ENCODE assay signal across 11 cellular contexts in the genomic region with DNA sequence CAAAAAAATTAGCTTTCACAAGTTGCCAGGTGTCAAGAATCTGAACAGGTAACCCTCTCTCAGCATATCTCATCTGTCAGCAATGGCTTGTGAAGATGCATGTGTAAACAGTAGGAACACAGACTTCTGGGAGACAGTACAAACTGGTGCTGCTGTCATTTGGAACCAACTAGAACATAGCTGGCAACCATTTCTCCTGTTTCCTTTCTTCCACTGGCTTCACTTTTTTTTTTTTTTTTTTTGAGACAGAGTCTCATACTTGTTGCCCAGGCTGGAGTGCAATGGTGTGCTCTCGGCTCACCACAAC. TPM values are rescaled to one million over a fixed set of nuclear protein-coding genes. Genes with fewer than 3 reads are reported as not detected.
A peak's percentile ranks its signal among the peaks of the same experiment; 100 is the strongest.
DNase-seq lines count a peak whose midpoint lies in the region; ATAC-seq and TF ChIP-seq lines count a peak whose summit lies in the region.
"Had no signal": no experiment of that assay in that cellular context is flagged by ENCODE, and none has a peak within 500 bp of the region (broad histone marks: within the 10 kb centered on the region; RNA-seq: fewer than 3 reads in every experiment).

No MANE protein-coding gene starts in this region.

- no peak for TF ChIP-seq POLR2A in esophagus muscularis mucosa (IDR thresholded peaks at IDR 0.05; ENCODE audit: low read depth)
- TF ChIP-seq POLR2A in prostate gland (IDR thresholded peaks at IDR 0.05) = no peak

- H3K4me1 Mint-ChIP-seq in Caco-2 (ENCODE audit: low read depth, unreplicated experiment) = peaks cover 28% of the 10 kb centered on the region
- peaks cover 25 to 34% of the 10 kb centered on the region in 2 donors for H3K4me1 Mint-ChIP-seq in stimulated activated naive B cell treated with anti-CD40 and anti-IgM and Interleukin-4, amounts not matched to agents 10 μg/mL and 1 μg/mL and 100 μg/mL, for 72 hours

- TF ChIP-seq CTCF in Caco-2 (IDR thresholded peaks at IDR 0.05; ENCODE audit: insufficient read depth in 1 of 2, low read depth in 1 of 2, low read length in 1 of 2, severe bottlenecking in 1 of 2, unreplicated experiment in 1 of 2) (no peak), RWPE2 (IDR thresholded peaks at IDR 0.05; ENCODE audit: poor library complexity, severe bottlenecking) (no peak), esophagus muscularis mucosa (IDR thresholded peaks at IDR 0.05) (no peak), prostate gland (IDR thresholded peaks at IDR 0.05) (no peak)

- TSS peak; percentile 64 for BruUV-seq in Caco-2 (replicated peaks; lab: Mats Ljungman, UMichigan)

- H3K27ac Mint-ChIP-seq in Caco-2 (ENCODE audit: unreplicated experiment) = peak overlapping the region; percentile 100
- no peak overlapping the region for H3K27ac Mint-ChIP-seq in stimulated activated naive B cell treated with anti-CD40 and anti-IgM and Interleukin-4, amounts not matched to agents 10 μg/mL and 1 μg/mL and 100 μg/mL, for 72 hours

- H3K9me3 ChIP-seq in Caco-2 (0 out of 2 replicates have a peak, but pooled peaks cover 6% of the 10 kb centered on the region), RWPE2 (ENCODE audit: severe bottlenecking) (no peaks in the 10 kb centered on the region), esophagus muscularis mucosa (no peaks in the 10 kb centered on the region), prostate gland (no peaks in the 10 kb centered on the region)

- no peak for TF ChIP-seq EP300 in esophagus muscularis mucosa (IDR thresholded peaks at IDR 0.05)

- CTCF ChIA-PET in Caco-2 (lab: Charles Lee) = interaction anchor here (0.6 kb wide), 1 partner anchor 142 kb away, joined by 5 read pairs; no protein-coding TSS in a partner anchor

- POLR2A ChIA-PET in Caco-2 (lab: Charles Lee) = interaction anchor here (0.6 to 2.4 kb wide), 3 partner anchors 66 to 353 kb away, joined by 3 to 11 read pairs (median 3); partner anchors contain the start of gene NUCB2

- H3K27ac ChIP-seq in RWPE2 (ENCODE audit: poor library complexity, severe bottlenecking) (peak overlapping the region; percentile 83), esophagus muscularis mucosa (replicated peaks in 1 of 4) (peak overlapping the region; percentile 41 to 98 (median 98)), prostate gland (peak overlapping the region; percentile 99)

- H3K27me3 ChIP-seq in Caco-2 (replicated peaks; ENCODE audit: control insufficient read depth, insufficient read depth, low read length) (no peaks in the 10 kb centered on the region), RWPE2 (ENCODE audit: insufficient read depth, poor library complexity, severe bottlenecking) (no peaks in the 10 kb centered on the region), esophagus muscularis mucosa (no peaks in the 10 kb centered on the region), prostate gland (replicated peaks; ENCODE audit: insufficient read depth) (no peaks in the 10 kb centered on the region)

- peak overlapping the region; percentile 98 for H3K4me3 Mint-ChIP-seq in Caco-2 (ENCODE audit: unreplicated experiment)
- H3K4me3 Mint-ChIP-seq in stimulated activated naive B cell treated with anti-CD40 and anti-IgM and Interleukin-4, amounts not matched to agents 10 μg/mL and 1 μg/mL and 100 μg/mL, for 72 hours = no peak overlapping the region

- H3K4me1 ChIP-seq in Caco-2 = peaks cover 23% of the 10 kb centered on the region
- peaks cover 11% of the 10 kb centered on the region for H3K4me1 ChIP-seq in RWPE2 (ENCODE audit: insufficient read depth, poor library complexity, severe bottlenecking)
- H3K4me1 ChIP-seq in esophagus muscularis mucosa = peaks cover 17 to 36% (median 32%) of the 10 kb centered on the region in 4 donors
- peaks cover 6% of the 10 kb centered on the region for H3K4me1 ChIP-seq in prostate gland (replicated peaks)

- WGBS in esophagus muscularis mucosa = 100% methylated on average over 1 of the region's 1 CpG
- WGBS in prostate gland = 45% methylated on average over 1 of the region's 1 CpG

- H3K27me3 Mint-ChIP-seq in Caco-2 (ENCODE audit: insufficient read depth, unreplicated experiment) = no peaks in the 10 kb centered on the region
- no peaks in the 10 kb centered on the region for H3K27me3 Mint-ChIP-seq in stimulated activated naive B cell treated with anti-CD40 and anti-IgM and Interleukin-4, amounts not matched to agents 10 μg/mL and 1 μg/mL and 100 μg/mL, for 72 hours
- H3K27me3 Mint-ChIP-seq: activated CD4-positive, alpha-beta memory T cell treated with anti-CD3 and anti-CD28 coated beads for 36 hours had no signal

- peak overlapping the region; percentile 99 for H3K4me3 ChIP-seq in Caco-2 (ENCODE audit: low read depth, low read length)
- no peak overlapping the region for H3K4me3 ChIP-seq in RWPE2 (ENCODE audit: severe bottlenecking)
- H3K4me3 ChIP-seq in esophagus muscularis mucosa = no peak overlapping the region
- no peak overlapping the region for H3K4me3 ChIP-seq in prostate gland

- H3K36me3 Mint-ChIP-seq in Caco-2 (ENCODE audit: insufficient read depth, unreplicated experiment) = peaks cover 36% of the 10 kb centered on the region
- peaks cover 5 to 16% of the 10 kb centered on the region in 2 donors for H3K36me3 Mint-ChIP-seq in stimulated activated naive B cell treated with anti-CD40 and anti-IgM and Interleukin-4, amounts not matched to agents 10 μg/mL and 1 μg/mL and 100 μg/mL, for 72 hours

- H3K36me3 ChIP-seq in Caco-2 (ENCODE audit: control insufficient read depth, insufficient read depth, low read length) (no peaks in the 10 kb centered on the region), RWPE2 (ENCODE audit: low read depth) (peaks cover 5% of the 10 kb centered on the region; the same call in 1 of the 2 replicates), esophagus muscularis mucosa (no peaks in the 10 kb centered on the region), prostate gland (no peaks in the 10 kb centered on the region)

- H3K9me3 Mint-ChIP-seq in Caco-2 (ENCODE audit: unreplicated experiment) = no peaks in the 10 kb centered on the region
- H3K9me3 Mint-ChIP-seq in stimulated activated naive B cell treated with anti-CD40 and anti-IgM and Interleukin-4, amounts not matched to agents 10 μg/mL and 1 μg/mL and 100 μg/mL, for 72 hours = no peaks in the 10 kb centered on the region

- DNase-seq in Caco-2 = peak in 1 of 2 experiments; percentile 23
- no peak for DNase-seq in RWPE2 (ENCODE audit: low spot score)
- DNase-seq in esophagus muscularis mucosa (ENCODE audit: extremely low spot score) = no peak
- peak; percentile 59 for DNase-seq in prostate gland (ENCODE audit: low spot score)
- no peak for DNase-seq in stimulated activated CD4-positive, alpha-beta T cell treated with anti-CD3 and anti-CD28 coated beads, Interleukin-4, amount 100 ng/mL, for 4 hours
- DNase-seq in NCI-H2081 treated with DMSO at 0.1 percent for 48 hours (lab: John Stamatoyannopoulos, UW) = no peak
- no peak for DNase-seq in stimulated activated naive B cell treated with anti-CD40 and anti-IgM and Interleukin-4, amounts not matched to agents 10 μg/mL and 1 μg/mL and 100 μg/mL, for 72 hours
- DNase-seq: activated CD4-positive, alpha-beta memory T cell treated with anti-CD3 and anti-CD28 coated beads for 36 hours; DND-41; NCI-H2029 treated with DMSO at 0.1 percent for 48 hours had no signal

- no peak for ATAC-seq in RWPE2 (ENCODE audit: low read depth)
- ATAC-seq in stimulated activated naive B cell treated with anti-CD40 and anti-IgM and Interleukin-4, amounts not matched to agents 10 μg/mL and 1 μg/mL and 100 μg/mL, for 72 hours (replicated peaks) = no peak
- no peak for ATAC-seq in HG03108 (IDR thresholded peaks at IDR 0.05; ENCODE audit: unreplicated experiment)

- intact Hi-C loops in Caco-2 (cut with micrococcal nuclease; ENCODE audit: unreplicated experiment) = loop anchor here (1.0 to 10.0 kb wide), 4 partner anchors 45 to 285 kb away; partner anchors contain the start of gene NUCB2
- intact Hi-C loops in esophagus muscularis mucosa (cut with DNase I) = loop anchor here (5.0 kb wide), 2 partner anchors 72 to 133 kb away; partner anchors contain the start of gene RPS13
- intact Hi-C loops in prostate gland (cut with DNase I) = loop anchor here (5.0 to 10.0 kb wide), 3 partner anchors 67 to 1315 kb away; partner anchors contain the start of genes NCR3LG1, NUCB2 and TSG101

RNA-seq across cellular contexts. Expression of gene PIK3C2A, which starts 2.1 kb away (rescaled TPM):
- total RNA-seq in Caco-2 (2022) = 138 and 140 TPM in 2 replicates
- total RNA-seq in esophagus muscularis mucosa = 10 to 100 TPM; 62.1 to 85.3 (median 72.7) TPM
- 10 to 100 TPM; 66.0 to 90.0 TPM for total RNA-seq in prostate gland
